1 cellular context compared by ENCODE assay signal in the genomic region with DNA sequence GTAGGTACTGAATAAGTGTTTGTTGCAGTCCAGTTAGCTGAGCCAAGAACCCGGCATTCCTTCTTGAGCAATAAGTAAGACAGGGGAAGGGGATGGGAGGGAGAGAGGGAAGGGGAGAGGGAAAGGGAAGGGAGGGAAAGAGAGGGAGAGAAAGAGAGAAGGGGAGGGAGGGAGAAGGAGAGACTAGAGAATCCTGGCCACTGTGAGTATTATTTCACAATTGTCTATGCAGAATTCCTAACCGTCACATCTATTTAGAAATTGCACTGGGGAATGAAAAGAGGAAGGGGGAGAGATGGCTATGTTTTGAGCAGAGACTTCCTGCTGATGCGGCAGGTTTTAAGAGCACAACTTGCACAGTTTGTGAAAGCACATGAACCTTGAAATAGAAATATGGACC.
TF ChIP-seq lines count a peak whose summit lies in the region.

No MANE protein-coding gene starts in this region.

TF ChIP-seq in K562, 482 proteins besides CTCF, POLR2A, EP300 and RAD21 (continued from another document):
- TF ChIP-seq CUX1 (CRISPR knock-in tag; IDR thresholded peaks at IDR 0.05) (no peak), C11orf30 (IDR thresholded peaks at IDR 0.05; ENCODE audit: low read depth) (peak; percentile 41; the same call in 1 of the 2 replicates), ZNF639 (CRISPR knock-in tag; conservative IDR thresholded peaks at IDR 0.05 in 1 of 2, IDR thresholded peaks at IDR 0.05 in 1 of 2) (no peak)
